In genomic region chr2:231668981-231669380, GRCh38 we compare ENCODE assay signal across 1 cellular context.
TF ChIP-seq lines count a peak whose summit lies in the region.

No MANE protein-coding gene starts in this region.

TF ChIP-seq in IMR-90, 13 proteins besides CTCF, POLR2A, EP300 and RAD21 (continued from another document):
- TF ChIP-seq USF2 (IDR thresholded peaks at IDR 0.05; ENCODE audit: low read depth, low read length) (no peak), MAZ (IDR thresholded peaks at IDR 0.05; ENCODE audit: borderline replicate concordance, low read depth, low read length) (no peak), ELK1 (IDR thresholded peaks at IDR 0.05; ENCODE audit: borderline replicate concordance, low read depth, low read length) (no peak), SMC3 (IDR thresholded peaks at IDR 0.05; ENCODE audit: low read depth, low read length) (no peak)
